9 cellular contexts compared by ENCODE assay signal in the genomic region with DNA sequence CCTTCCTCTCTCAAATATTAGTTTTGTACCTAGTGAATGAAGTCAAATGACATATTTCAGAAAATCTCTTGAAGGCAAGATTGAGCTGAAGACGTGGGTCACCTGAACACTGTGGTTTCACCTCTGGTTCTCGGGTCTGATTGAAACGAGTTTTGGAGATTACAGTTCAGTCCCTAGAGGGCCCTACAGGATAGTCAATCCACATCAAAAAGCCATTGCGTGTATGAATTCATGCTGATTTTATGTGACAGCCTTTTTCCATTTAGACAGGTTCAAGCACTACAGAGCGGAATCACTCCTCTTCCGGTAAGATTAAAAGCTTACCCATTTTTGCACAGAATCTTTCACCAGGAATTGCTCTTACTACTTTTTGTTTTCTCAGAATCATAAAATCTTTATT.
DNase-seq lines count a peak whose midpoint lies in the region; ATAC-seq and TF ChIP-seq lines count a peak whose summit lies in the region.
"Had no signal": no experiment of that assay in that cellular context is flagged by ENCODE, and none has a peak within 500 bp of the region (broad histone marks: within the 10 kb centered on the region; RNA-seq: fewer than 3 reads in every experiment).

No MANE protein-coding gene starts in this region.

- POLR2A ChIA-PET in naive thymus-derived CD4-positive, alpha-beta T cell (lab: Charles Lee): interaction anchor here (0.6 to 0.7 kb wide), 3 partner anchors 359 to 846 kb away, joined by 3 read pairs; no protein-coding TSS in a partner anchor

- no peaks in the 10 kb centered on the region for H3K36me3 Mint-ChIP-seq in naive thymus-derived CD4-positive, alpha-beta T cell

- TF ChIP-seq EP300 in upper lobe of left lung (IDR thresholded peaks at IDR 0.05): no peak

- no peaks in the 10 kb centered on the region for H4K20me1 ChIP-seq in Karpas-422 (ENCODE audit: insufficient read depth, low read depth, low read length)

- H3K4me1 Mint-ChIP-seq in naive thymus-derived CD4-positive, alpha-beta T cell: peaks cover 0 to 8% (median 4%) of the 10 kb centered on the region in 7 donors

- H3K4me1 ChIP-seq in Karpas-422 (ENCODE audit: low read length) (no peaks in the 10 kb centered on the region), upper lobe of left lung (no peaks in the 10 kb centered on the region)
- H3K4me1 ChIP-seq in naive thymus-derived CD4-positive, alpha-beta T cell (ENCODE audit: control insufficient read depth in 2 of 2, insufficient read depth in 2 of 2, low read length in 2 of 2): no peaks in the 10 kb centered on the region

- intact Hi-C loops in naive thymus-derived CD4-positive, alpha-beta T cell (cut with micrococcal nuclease): loop anchor here (1.0 to 2.0 kb wide), 3 partner anchors 140 to 317 kb away; no protein-coding TSS in a partner anchor

- no peak overlapping the region for H3K4me3 ChIP-seq in Karpas-422 (ENCODE audit: low read length)
- H3K4me3 ChIP-seq in astrocyte of the cerebellum (ENCODE audit: low read depth, low read length): no peak overlapping the region
- no peak overlapping the region for H3K4me3 ChIP-seq in naive thymus-derived CD4-positive, alpha-beta T cell (ENCODE audit: low read length)
- no peak overlapping the region for H3K4me3 ChIP-seq in upper lobe of left lung

- H3K9me2 ChIP-seq in Karpas-422 (replicated peaks; ENCODE audit: insufficient read depth, low read length): no peaks in the 10 kb centered on the region

- H3K27me3 ChIP-seq in Karpas-422 (ENCODE audit: low read length) (no peaks in the 10 kb centered on the region), upper lobe of left lung (no peaks in the 10 kb centered on the region)
- no peaks in the 10 kb centered on the region for H3K27me3 ChIP-seq in naive thymus-derived CD4-positive, alpha-beta T cell (ENCODE audit: control insufficient read depth in 2 of 2, insufficient read depth in 2 of 2, low read length in 2 of 2)

- H3K9me3 Mint-ChIP-seq in naive thymus-derived CD4-positive, alpha-beta T cell: no peaks in the 10 kb centered on the region

- CTCF ChIA-PET in naive thymus-derived CD4-positive, alpha-beta T cell (lab: Charles Lee): interaction anchor here (0.6 to 2.5 kb wide), 5 partner anchors 13 to 1403 kb away, joined by 3 to 12 read pairs (median 4); no protein-coding TSS in a partner anchor

- H3K9me3 ChIP-seq in Karpas-422 (ENCODE audit: low read length): no peaks in the 10 kb centered on the region
- H3K9me3 ChIP-seq in naive thymus-derived CD4-positive, alpha-beta T cell (ENCODE audit: control insufficient read depth in 2 of 3, low read length in 3 of 3): no peaks in the 10 kb centered on the region
- no peaks in the 10 kb centered on the region for H3K9me3 ChIP-seq in upper lobe of left lung

- H3K4me3 Mint-ChIP-seq in naive thymus-derived CD4-positive, alpha-beta T cell: no peak overlapping the region

- H2AFZ ChIP-seq in Karpas-422 (ENCODE audit: low read length): no peak overlapping the region

- no peak for TF ChIP-seq POLR2A in upper lobe of left lung (IDR thresholded peaks at IDR 0.05)

- no peaks in the 10 kb centered on the region for H3K79me2 ChIP-seq in Karpas-422 (ENCODE audit: low read length)

- peaks cover 0 to 24% (median 18%) of the 10 kb centered on the region in 5 donors for H3K27me3 Mint-ChIP-seq in naive thymus-derived CD4-positive, alpha-beta T cell

- TF ChIP-seq CTCF in astrocyte of the cerebellum (IDR thresholded peaks at IDR 0.05; ENCODE audit: low read depth, low read length, missing control alignments) (peak; percentile 33), upper lobe of left lung (IDR thresholded peaks at IDR 0.05) (peak in 1 of 6 experiments; percentile 26)

- peak; percentile 34 for ATAC-seq in naive thymus-derived CD4-positive, alpha-beta T cell
- ATAC-seq in upper lobe of left lung (ENCODE audit: low FRiP score in 2 of 2) (no peak), GM18873 (IDR thresholded peaks at IDR 0.05; ENCODE audit: low FRiP score, unreplicated experiment) (no peak)

- no peak overlapping the region for H3K9ac ChIP-seq in Karpas-422 (ENCODE audit: low read length)

- H3K36me3 ChIP-seq in Karpas-422 (ENCODE audit: insufficient read depth, low read length): no peaks in the 10 kb centered on the region
- H3K36me3 ChIP-seq in naive thymus-derived CD4-positive, alpha-beta T cell (ENCODE audit: control insufficient read depth in 2 of 3, insufficient read depth in 3 of 3, low read length in 3 of 3): no peaks in the 10 kb centered on the region
- no peaks in the 10 kb centered on the region for H3K36me3 ChIP-seq in upper lobe of left lung

- H3K27ac Mint-ChIP-seq in naive thymus-derived CD4-positive, alpha-beta T cell: no peak overlapping the region

- DNase-seq in NCI-H1417 (lab: John Stamatoyannopoulos, UW): peak; percentile 1 to 33 (median 4)
- DNase-seq in NCI-H1417 treated with DMSO at 0.1 percent for 48 hours (lab: John Stamatoyannopoulos, UW): no peak
- DNase-seq in Karpas-422: peak; percentile 42
- DNase-seq in astrocyte of the cerebellum (ENCODE audit: low read depth): no peak
- peak in 6 of 9 donors; percentile 18 to 46 (median 30) for DNase-seq in naive thymus-derived CD4-positive, alpha-beta T cell
- no peak for DNase-seq in upper lobe of left lung
- no peak for DNase-seq in amygdala (lab: John Stamatoyannopoulos, UW)
- DNase-seq: substantia nigra had no signal

- 30 to 36% methylated on average over 6 of the region's 6 CpGs for WGBS in upper lobe of left lung, 2 donors

- H3K27ac ChIP-seq in Karpas-422 (ENCODE audit: low read length) (no peak overlapping the region), upper lobe of left lung (no peak overlapping the region)
- H3K27ac ChIP-seq in naive thymus-derived CD4-positive, alpha-beta T cell (ENCODE audit: low read depth, low read length): no peak overlapping the region

- in situ Hi-C loops in astrocyte of the cerebellum (cut with HindIII; ENCODE audit: low sequenced_read_pairs): loop anchor here (25.0 kb wide), 1 partner anchor 297 kb away; no protein-coding TSS in a partner anchor

- H3K4me2 ChIP-seq in Karpas-422 (ENCODE audit: low read depth, low read length, poor library complexity, severe bottlenecking): no peak overlapping the region

Comparison
In these comparisons a context has a peak if more than half of its experiments do, and no peak if none do; other contexts are left out.
1. DNase-seq: peak in NCI-H1417 (3 of 3), Karpas-422 (single experiment) and naive thymus-derived CD4-positive, alpha-beta T cell (6 of 9); none in NCI-H1417 treated with DMSO at 0.1 percent for 48 hours (single experiment), astrocyte of the cerebellum (single experiment), upper lobe of left lung (0 of 2) and amygdala (0 of 56).